Comparison of ENCODE assay signal across 10 cellular contexts in genomic region chr7:5671053-5671452, GRCh38.
A peak's percentile ranks its signal among the peaks of the same experiment; 100 is the strongest.
DNase-seq lines count a peak whose midpoint lies in the region; ATAC-seq and TF ChIP-seq lines count a peak whose summit lies in the region.
"Had no signal": no experiment of that assay in that cellular context is flagged by ENCODE, and none has a peak within 500 bp of the region (broad histone marks: within the 10 kb centered on the region; RNA-seq: fewer than 3 reads in every experiment).

No MANE protein-coding gene starts in this region.

- H3K4me3 ChIP-seq in left ventricle myocardium inferior (no peak overlapping the region), heart right ventricle (no peak overlapping the region), dorsolateral prefrontal cortex (no peak overlapping the region), muscle layer of duodenum (ENCODE audit: low read depth in 1 of 2, low read length in 2 of 2) (no peak overlapping the region), uterus (no peak overlapping the region)

- 31 to 41% methylated on average over 1 of the region's 1 CpG for WGBS in heart right ventricle, 2 donors

- H3K27me3 ChIP-seq in left ventricle myocardium inferior (ENCODE audit: low read depth) (no peaks in the 10 kb centered on the region), heart right ventricle (no peaks in the 10 kb centered on the region), dorsolateral prefrontal cortex (no peaks in the 10 kb centered on the region), muscle layer of duodenum (ENCODE audit: low read depth, low read length) (no peaks in the 10 kb centered on the region), uterus (no peaks in the 10 kb centered on the region)

- TF ChIP-seq CTCF in left ventricle myocardium inferior (IDR thresholded peaks at IDR 0.05; ENCODE audit: borderline replicate concordance) (no peak), heart right ventricle (IDR thresholded peaks at IDR 0.05) (no peak), dorsolateral prefrontal cortex (IDR thresholded peaks at IDR 0.05 in 54 of 56, conservative IDR thresholded peaks at IDR 0.05 in 2 of 56; ENCODE audit: low read depth in 1 of 56, partially characterized antibody in 56 of 56) (peak in 2 of 56 donors; percentile 8 to 17), uterus (IDR thresholded peaks at IDR 0.05) (no peak)

- H3K9me3 ChIP-seq in left ventricle myocardium inferior (replicated peaks) (no peaks in the 10 kb centered on the region), heart right ventricle (no peaks in the 10 kb centered on the region), muscle layer of duodenum (ENCODE audit: control insufficient read depth in 1 of 2, low read length in 2 of 2) (no peaks in the 10 kb centered on the region), uterus (no peaks in the 10 kb centered on the region)

- no peak for TF ChIP-seq POLR2A in uterus (IDR thresholded peaks at IDR 0.05)

- H3K4me1 ChIP-seq in left ventricle myocardium inferior (peaks cover 22% of the 10 kb centered on the region), heart right ventricle (peaks cover 0 to 61% (median 18%) of the 10 kb centered on the region in 9 donors), muscle layer of duodenum (ENCODE audit: control insufficient read depth in 1 of 2, insufficient read depth in 2 of 2, low read length in 2 of 2) (peaks cover 12 to 53% of the 10 kb centered on the region in 2 donors), uterus (peaks cover 0 to 6% of the 10 kb centered on the region in 2 donors)

- intact Hi-C loops in left ventricle myocardium inferior (cut with micrococcal nuclease): loop anchor here (10.0 kb wide), 1 partner anchor 176 kb away; no protein-coding TSS in a partner anchor
- intact Hi-C loops in heart right ventricle (cut with DNase I): loop anchor here in 2 of 10 donors (10.0 kb wide), 2 partner anchors 176 to 306 kb away; no protein-coding TSS in a partner anchor
- intact Hi-C loops in dorsolateral prefrontal cortex (cut with DNase I): no loop called here
- intact Hi-C loops in uterus (cut with DNase I; ENCODE audit: low total_unique reads): loop anchor here (10.0 kb wide), 1 partner anchor 176 kb away; no protein-coding TSS in a partner anchor

- H3K36me3 ChIP-seq in left ventricle myocardium inferior (peaks cover 7% of the 10 kb centered on the region), heart right ventricle (peaks cover 0 to 40% (median 0%) of the 10 kb centered on the region in 9 donors), muscle layer of duodenum (ENCODE audit: control insufficient read depth in 1 of 2, insufficient read depth in 2 of 2, low read length in 2 of 2) (peaks cover 0 to 3% of the 10 kb centered on the region in 2 donors), uterus (no peaks in the 10 kb centered on the region)

- H3K27ac ChIP-seq in left ventricle myocardium inferior (replicated peaks) (peak overlapping the region; percentile 13), heart right ventricle (peak overlapping the region in 3 of 10 donors; percentile 36 to 90 (median 64)), dorsolateral prefrontal cortex (peak overlapping the region in 50 of 59 donors; percentile 8 to 83 (median 57)), muscle layer of duodenum (ENCODE audit: low read length) (peak overlapping the region; percentile 67), uterus (peak overlapping the region; percentile 50 to 63)

- DNase-seq in left ventricle myocardium inferior (no peak), heart right ventricle (no peak), dorsolateral prefrontal cortex (peak in 1 of 10 donors; percentile 50), uterus (no peak), NCI-H187 treated with DMSO at 0.1 percent for 48 hours (lab: John Stamatoyannopoulos, UW) (no peak)
- DNase-seq: activated CD4-positive, alpha-beta T cell treated with anti-CD3 and anti-CD28 coated beads, Interleukin-2, amount 10 ng/mL, durations not matched to agents 24 days and 14 days; activated naive CD4-positive, alpha-beta T cell treated with anti-CD3 and anti-CD28 coated beads, Interleukin-2, amount 10 ng/mL, durations not matched to agents 7 days and 5 days had no signal

- no peak for ATAC-seq in heart right ventricle
- no peak for ATAC-seq in HG03196 (IDR thresholded peaks at IDR 0.05; ENCODE audit: unreplicated experiment)
- ATAC-seq in HG02763 (IDR thresholded peaks at IDR 0.05; ENCODE audit: unreplicated experiment): no peak

Comparison
In these comparisons a context has a peak if more than half of its experiments do, and no peak if none do; other contexts are left out.
1. intact Hi-C loops: an anchor here in left ventricle myocardium inferior (10.0 kb wide) and uterus (10.0 kb wide); none called in dorsolateral prefrontal cortex.